11 cellular contexts compared by ENCODE assay signal in the genomic region with DNA sequence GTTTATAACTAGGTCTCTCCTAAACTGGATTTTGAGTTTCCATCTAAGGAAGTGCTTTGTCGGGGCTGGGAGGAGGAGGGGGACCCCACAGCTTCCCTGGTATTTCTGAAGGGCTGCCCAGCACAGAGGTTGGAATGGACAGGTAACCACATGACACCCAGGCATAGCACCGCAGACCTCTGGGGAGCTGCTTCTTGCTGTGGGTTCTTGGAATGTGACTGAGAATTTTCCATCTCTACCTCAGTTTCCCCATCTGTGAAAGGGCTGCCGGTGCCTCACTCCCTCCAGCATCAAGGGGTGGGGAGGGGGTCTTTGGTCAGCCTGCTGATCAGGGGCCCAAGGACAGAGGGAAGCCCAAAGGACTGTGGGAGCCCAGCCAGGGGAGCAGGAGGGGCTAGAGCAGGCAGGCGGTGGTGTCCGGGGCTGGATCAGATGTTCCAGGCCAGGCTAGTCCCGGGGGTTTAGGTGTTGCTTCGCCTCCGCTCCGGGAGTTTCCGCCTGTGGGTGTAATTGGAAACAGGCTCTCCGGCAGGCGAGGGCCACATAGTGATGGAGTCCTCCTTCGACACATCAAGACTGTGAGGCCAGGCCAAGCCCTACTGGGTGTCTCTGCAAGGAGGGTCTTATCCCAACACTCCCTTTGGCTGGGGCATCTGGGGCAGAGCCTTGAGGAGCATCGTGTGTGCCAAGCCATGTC. TPM values are rescaled to one million over a fixed set of nuclear protein-coding genes. Genes with fewer than 3 reads are reported as not detected.
A peak's percentile ranks its signal among the peaks of the same experiment; 100 is the strongest.
DNase-seq lines count a peak whose midpoint lies in the region; ATAC-seq and TF ChIP-seq lines count a peak whose summit lies in the region.
"Had no signal": no experiment of that assay in that cellular context is flagged by ENCODE, and none has a peak within 500 bp of the region (broad histone marks: within the 10 kb centered on the region; RNA-seq: fewer than 3 reads in every experiment).

No MANE protein-coding gene starts in this region.

- no peaks in the 10 kb centered on the region for H3K9me3 ChIP-seq in heart right ventricle
- no peaks in the 10 kb centered on the region for H3K9me3 ChIP-seq in parathyroid adenoma (ENCODE audit: control insufficient read depth, low read length)
- H3K9me3 ChIP-seq: left lung had no signal

- WGBS in heart right ventricle, 2 donors, result 38 to 45% methylated on average over 14 of the region's 14 CpGs

- peaks cover 26% of the 10 kb centered on the region for H3K4me1 Mint-ChIP-seq in WTC11
- peaks cover 5% of the 10 kb centered on the region for H3K4me1 Mint-ChIP-seq in activated naive CD8-positive, alpha-beta T cell treated with anti-CD3 and anti-CD28 coated beads for 36 hours

- H3K9me3 Mint-ChIP-seq in WTC11, result no peaks in the 10 kb centered on the region
- H3K9me3 Mint-ChIP-seq in activated naive CD8-positive, alpha-beta T cell treated with anti-CD3 and anti-CD28 coated beads for 36 hours, result no peaks in the 10 kb centered on the region

- H3K36me3 Mint-ChIP-seq in WTC11, result no peaks in the 10 kb centered on the region
- H3K36me3 Mint-ChIP-seq in activated naive CD8-positive, alpha-beta T cell treated with anti-CD3 and anti-CD28 coated beads for 36 hours, result no peaks in the 10 kb centered on the region

- POLR2A ChIA-PET in GM10248 (lab: Yijun Ruan, JAX), result no interaction called here
- POLR2A ChIA-PET in WTC11 (lab: Charles Lee), result interaction anchor here (0.7 to 1.8 kb wide), 7 partner anchors 10 to 81 kb away, joined by 3 to 13 read pairs (median 4); a partner anchor contains a TSS

- no peaks in the 10 kb centered on the region for H3K79me2 ChIP-seq in parathyroid adenoma

- ATAC-seq in WTC11 (no peak), heart right ventricle (peak in 7 of 8 donors; percentile 31 to 62 (median 41))

- H3K4me3 Mint-ChIP-seq in WTC11, result peak overlapping the region; percentile 29; the same call in 1 of the 2 replicates
- H3K4me3 Mint-ChIP-seq in activated naive CD8-positive, alpha-beta T cell treated with anti-CD3 and anti-CD28 coated beads for 36 hours, result no peak overlapping the region
- H3K4me3 Mint-ChIP-seq: B cell had no signal

- no peak overlapping the region for H2AFZ ChIP-seq in parathyroid adenoma

- no peak overlapping the region for H3K4me2 ChIP-seq in parathyroid adenoma (ENCODE audit: low read length)

- TF ChIP-seq CTCF in GM10248 (IDR thresholded peaks at IDR 0.05; ENCODE audit: control extremely low read depth, extremely low read depth, low read depth, missing control alignments), result no peak
- TF ChIP-seq CTCF in WTC11 (IDR thresholded peaks at IDR 0.05), result no peak
- TF ChIP-seq CTCF in heart right ventricle (IDR thresholded peaks at IDR 0.05), result no peak
- no peak for TF ChIP-seq CTCF in parathyroid adenoma (IDR thresholded peaks at IDR 0.05)

- H3K36me3 ChIP-seq in heart right ventricle, result no peaks in the 10 kb centered on the region
- no peaks in the 10 kb centered on the region for H3K36me3 ChIP-seq in parathyroid adenoma (ENCODE audit: control insufficient read depth, insufficient read depth, low read length)
- H3K36me3 ChIP-seq: left lung had no signal

- H3K27ac ChIP-seq in heart right ventricle, result peak overlapping the region in 8 of 10 donors; percentile 15 to 78 (median 64)
- H3K27ac ChIP-seq in parathyroid adenoma, result peak overlapping the region; percentile 7
- H3K27ac ChIP-seq: left lung had no signal

- CTCF ChIA-PET in GM10248 (lab: Yijun Ruan, JAX) (interaction anchor here (0.7 to 12.5 kb wide), 8 partner anchors 9 to 163 kb away, joined by 3 to 814 read pairs (median 3); a partner anchor contains a TSS), WTC11 (lab: Charles Lee) (interaction anchor here (0.6 to 12.2 kb wide), 14 partner anchors 10 to 156 kb away, joined by 3 to 935 read pairs (median 4); a partner anchor contains a TSS)

- peaks cover 29% of the 10 kb centered on the region for H3K27me3 Mint-ChIP-seq in WTC11 (ENCODE audit: low read depth)
- peaks cover 30% of the 10 kb centered on the region for H3K27me3 Mint-ChIP-seq in activated naive CD8-positive, alpha-beta T cell treated with anti-CD3 and anti-CD28 coated beads for 36 hours

- H3K27me3 ChIP-seq in heart right ventricle (peaks cover 0 to 25% (median 0%) of the 10 kb centered on the region in 7 donors), parathyroid adenoma (ENCODE audit: control insufficient read depth, insufficient read depth, low read length) (no peaks in the 10 kb centered on the region)

- H3K4me1 ChIP-seq in heart right ventricle (peaks cover 13 to 76% (median 47%) of the 10 kb centered on the region in 9 donors), parathyroid adenoma (no peaks in the 10 kb centered on the region)

- no peak overlapping the region for H3K9ac ChIP-seq in parathyroid adenoma

- intact Hi-C loops in heart right ventricle (cut with DNase I), result loop anchor here in 3 of 10 donors (1.0 to 5.0 kb wide), 3 partner anchors 52 to 71 kb away; no protein-coding TSS in a partner anchor

- H3K27ac Mint-ChIP-seq in WTC11, result no peak overlapping the region
- H3K27ac Mint-ChIP-seq in activated naive CD8-positive, alpha-beta T cell treated with anti-CD3 and anti-CD28 coated beads for 36 hours, result no peak overlapping the region
- H3K27ac Mint-ChIP-seq: B cell had no signal

- DNase-seq in GM10248 (ENCODE audit: extremely low spot score) (peak; percentile 10), WTC11 (ENCODE audit: low spot score) (peak; percentile 14), heart right ventricle (peak in 1 of 2 donors; percentile 48), midbrain (lab: John Stamatoyannopoulos, UW) (no peak), NCI-H1417 (lab: John Stamatoyannopoulos, UW) (no peak), activated gamma-delta T cell (lab: John Stamatoyannopoulos, UW) (no peak)
- no peak for DNase-seq in activated naive CD8-positive, alpha-beta T cell treated with anti-CD3 and anti-CD28 coated beads for 36 hours
- DNase-seq: left lung, NCI-H2081 had no signal

- H3K4me3 ChIP-seq in heart right ventricle (no peak overlapping the region), parathyroid adenoma (ENCODE audit: low read depth, low read length) (no peak overlapping the region)
- H3K4me3 ChIP-seq: left lung had no signal

TF ChIP-seq in WTC11, 78 proteins besides CTCF, POLR2A, EP300 and RAD21:
- TF ChIP-seq GABPB1 (CRISPR knock-in tag; IDR thresholded peaks at IDR 0.05) (no peak), EMX1 (CRISPR knock-in tag; IDR thresholded peaks at IDR 0.05) (no peak)
- TF ChIP-seq, protein P1, sequence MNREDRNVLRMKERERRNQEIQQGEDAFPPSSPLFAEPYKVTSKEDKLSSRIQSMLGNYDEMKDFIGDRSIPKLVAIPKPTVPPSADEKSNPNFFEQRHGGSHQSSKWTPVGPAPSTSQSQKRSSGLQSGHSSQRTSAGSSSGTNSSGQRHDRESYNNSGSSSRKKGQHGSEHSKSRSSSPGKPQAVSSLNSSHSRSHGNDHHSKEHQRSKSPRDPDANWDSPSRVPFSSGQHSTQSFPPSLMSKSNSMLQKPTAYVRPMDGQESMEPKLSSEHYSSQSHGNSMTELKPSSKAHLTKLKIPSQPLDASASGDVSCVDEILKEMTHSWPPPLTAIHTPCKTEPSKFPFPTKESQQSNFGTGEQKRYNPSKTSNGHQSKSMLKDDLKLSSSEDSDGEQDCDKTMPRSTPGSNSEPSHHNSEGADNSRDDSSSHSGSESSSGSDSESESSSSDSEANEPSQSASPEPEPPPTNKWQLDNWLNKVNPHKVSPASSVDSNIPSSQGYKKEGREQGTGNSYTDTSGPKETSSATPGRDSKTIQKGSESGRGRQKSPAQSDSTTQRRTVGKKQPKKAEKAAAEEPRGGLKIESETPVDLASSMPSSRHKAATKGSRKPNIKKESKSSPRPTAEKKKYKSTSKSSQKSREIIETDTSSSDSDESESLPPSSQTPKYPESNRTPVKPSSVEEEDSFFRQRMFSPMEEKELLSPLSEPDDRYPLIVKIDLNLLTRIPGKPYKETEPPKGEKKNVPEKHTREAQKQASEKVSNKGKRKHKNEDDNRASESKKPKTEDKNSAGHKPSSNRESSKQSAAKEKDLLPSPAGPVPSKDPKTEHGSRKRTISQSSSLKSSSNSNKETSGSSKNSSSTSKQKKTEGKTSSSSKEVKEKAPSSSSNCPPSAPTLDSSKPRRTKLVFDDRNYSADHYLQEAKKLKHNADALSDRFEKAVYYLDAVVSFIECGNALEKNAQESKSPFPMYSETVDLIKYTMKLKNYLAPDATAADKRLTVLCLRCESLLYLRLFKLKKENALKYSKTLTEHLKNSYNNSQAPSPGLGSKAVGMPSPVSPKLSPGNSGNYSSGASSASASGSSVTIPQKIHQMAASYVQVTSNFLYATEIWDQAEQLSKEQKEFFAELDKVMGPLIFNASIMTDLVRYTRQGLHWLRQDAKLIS (CRISPR knock-in tag; IDR thresholded peaks at IDR 0.05; ENCODE audit: borderline replicate concordance), result no peak

RNA-seq across cellular contexts. Expression of a gene that starts 3.3 kb away (rescaled TPM):
- total RNA-seq in WTC11 (2021), result 6.7 to 11.6 TPM (median 11.2 TPM) in 3 replicates
- 10 to 100 TPM; 21.9 to 51.2 (median 32.5) TPM for total RNA-seq in heart right ventricle
- polyA plus RNA-seq in heart right ventricle, result 1 to 10 TPM; 5.9 to 9.3 TPM
- not detected for total RNA-seq in activated naive CD8-positive, alpha-beta T cell treated with anti-CD3 and anti-CD28 coated beads for 36 hours

RNA-seq across cellular contexts. Expression of a gene that starts 9.1 kb away (rescaled TPM):
- 164 to 222 TPM (median 218 TPM) in 3 replicates for total RNA-seq in WTC11 (2021)
- total RNA-seq in heart right ventricle, result 1 to 10 TPM in 8 of 10 donors, under 1 TPM in 2; 0.78 to 2.0 (median 1.2) TPM
- 1 to 10 TPM in 1 of 2 donors, under 1 TPM in 1; 0.29 to 1.0 TPM for polyA plus RNA-seq in heart right ventricle
- total RNA-seq in activated naive CD8-positive, alpha-beta T cell treated with anti-CD3 and anti-CD28 coated beads for 36 hours, result 1 to 10 TPM; 1.2 to 1.3 TPM

Comparison
In these comparisons a context has a peak if more than half of its experiments do, and no peak if none do; other contexts are left out.
1. DNase-seq: peak in GM10248 (single experiment) and WTC11 (single experiment); none in activated naive CD8-positive, alpha-beta T cell treated with anti-CD3 and anti-CD28 coated beads for 36 hours (single experiment), midbrain (single experiment), NCI-H1417 (0 of 3) and activated gamma-delta T cell (single experiment).
2. RNA of a gene that starts 9.1 kb away (total RNA-seq): 164 to 222 TPM in WTC11; 1.2 to 1.3 TPM in activated naive CD8-positive, alpha-beta T cell treated with anti-CD3 and anti-CD28 coated beads for 36 hours and 0.78 to 2.0 TPM in heart right ventricle; every median in the first group is over 10 times any median in the second.